11 cellular contexts compared by ENCODE assay signal in the genomic region with DNA sequence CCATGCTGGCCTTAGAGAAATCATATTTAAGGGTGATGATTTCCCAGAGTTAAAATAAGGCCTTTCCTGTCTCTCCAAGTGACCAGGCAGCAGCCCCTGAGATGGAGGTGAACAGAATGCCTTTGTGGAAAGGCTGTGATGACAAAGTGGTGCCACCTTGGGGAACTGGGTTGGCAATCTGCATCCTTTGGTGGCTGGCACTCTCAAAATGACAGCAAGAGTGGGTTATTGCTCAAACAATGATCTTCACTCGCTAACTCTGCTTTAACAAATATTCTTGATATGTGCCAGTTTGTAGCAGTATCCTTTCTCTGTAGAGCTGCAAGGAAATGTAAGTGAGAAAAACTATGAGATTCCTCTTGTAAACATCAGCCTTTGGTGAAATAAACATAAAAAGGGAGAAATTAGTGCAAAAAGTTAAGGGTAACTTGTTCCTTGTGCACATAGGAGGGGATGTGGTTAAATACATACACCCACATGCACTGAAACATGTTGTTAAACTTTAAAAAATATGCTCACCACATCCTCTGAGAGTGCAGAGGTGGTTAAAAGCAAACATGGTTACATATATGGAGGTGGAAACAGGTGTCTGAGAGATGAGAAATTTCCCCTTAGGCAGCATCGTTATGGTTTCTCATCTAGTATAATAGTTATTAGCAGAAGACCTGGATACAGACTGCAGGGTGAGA.
DNase-seq lines count a peak whose midpoint lies in the region; ATAC-seq, FAIRE-seq and TF ChIP-seq lines count a peak whose summit lies in the region.
"Had no signal": no experiment of that assay in that cellular context is flagged by ENCODE, and none has a peak within 500 bp of the region (broad histone marks: within the 10 kb centered on the region; RNA-seq: fewer than 3 reads in every experiment).

No MANE protein-coding gene starts in this region.

- BruUV-seq in GM12878 (replicated peaks; lab: Mats Ljungman, UMichigan): no TSS peak

- POLR2A ChIA-PET in GM12878 (lab: Charles Lee): no interaction called here

- H3K79me2 ChIP-seq in GM12878 (ENCODE audit: control insufficient read depth, insufficient read depth, low read length) (no peaks in the 10 kb centered on the region), GM23248 (ENCODE audit: insufficient read depth) (no peaks in the 10 kb centered on the region)

- in situ Hi-C loops in GM12878 (cut with MboI) (no loop called here), GM23248 (cut with MboI) (no loop called here)

- no peaks in the 10 kb centered on the region for H3F3A ChIP-seq in GM23248 (ENCODE audit: insufficient read depth)

- DNase-seq in GM12878 (ENCODE audit: low read depth, low spot score): peak; percentile 17
- DNase-seq in hepatic stellate cell (ENCODE audit: low spot score): no peak
- DNase-seq in islet precursor cell: no peak
- no peak for DNase-seq in upper lobe of right lung
- DNase-seq in GM23248: no peak
- DNase-seq: occipital lobe had no signal

- H3K27ac ChIP-seq in GM12878 (ENCODE audit: control insufficient read depth, insufficient read depth): 0 out of 2 replicates have a peak overlapping the region, but pooled peaks have one; percentile 24
- no peak overlapping the region for H3K27ac ChIP-seq in upper lobe of right lung
- H3K27ac ChIP-seq in GM23248: no peak overlapping the region
- H3K27ac ChIP-seq: cardiac muscle cell, epithelial cell of prostate had no signal

- H3K9me2 ChIP-seq in GM23248 (ENCODE audit: insufficient read depth): no peaks in the 10 kb centered on the region

- H3K27me3 ChIP-seq in GM12878 (replicated peaks in 1 of 2; ENCODE audit: control insufficient read depth in 2 of 2, insufficient read depth in 2 of 2, low read length in 1 of 2) (no peaks in the 10 kb centered on the region), upper lobe of right lung (no peaks in the 10 kb centered on the region), GM23248 (replicated peaks; ENCODE audit: insufficient read depth) (no peaks in the 10 kb centered on the region)
- H3K27me3 ChIP-seq: cardiac muscle cell had no signal

- H3K9me3 ChIP-seq in GM12878 (replicated peaks; ENCODE audit: control insufficient read depth, insufficient read depth, low read length): no peaks in the 10 kb centered on the region
- no peaks in the 10 kb centered on the region for H3K9me3 ChIP-seq in upper lobe of right lung
- H3K9me3 ChIP-seq in GM23248 (ENCODE audit: low read depth): peaks cover 4% of the 10 kb centered on the region

- TF ChIP-seq CTCF in GM12878 (IDR thresholded peaks at IDR 0.05 in 2 of 3, conservative IDR thresholded peaks at IDR 0.05 in 1 of 3; ENCODE audit: control insufficient read depth in 2 of 3, extremely low read depth in 1 of 3, insufficient read depth in 1 of 3, low read depth in 3 of 3, low read length in 3 of 3) (no peak), upper lobe of right lung (IDR thresholded peaks at IDR 0.05) (no peak)

- peak; percentile 60 to 76; a peak in 3 of 4 replicates for TF ChIP-seq EP300 in GM12878 (IDR thresholded peaks at IDR 0.05; ENCODE audit: borderline replicate concordance in 1 of 2, control insufficient read depth in 1 of 2, low read depth in 2 of 2, low read length in 2 of 2)

- 0% methylated on average over 2 of the region's 2 CpGs for WGBS in GM12878 (ENCODE audit: insufficient coverage, insufficient replicate concordance, low lambda C conversion rate, missing lambda C conversion rate)
- WGBS in GM23248 (ENCODE audit: low coverage in 1 of 2, low lambda C conversion rate in 2 of 2, missing lambda C conversion rate in 2 of 2), 2 experiments: 31 to 39% methylated on average over 2 of the region's 2 CpGs

- H4K20me1 ChIP-seq in GM12878 (ENCODE audit: control insufficient read depth, insufficient read depth): no peaks in the 10 kb centered on the region
- no peaks in the 10 kb centered on the region for H4K20me1 ChIP-seq in GM23248 (ENCODE audit: insufficient read depth)

- TF ChIP-seq RAD21 in GM12878 (IDR thresholded peaks at IDR 0.05; ENCODE audit: insufficient read depth, low read depth, low read length): no peak

- SMC1A ChIA-PET in GM12878 (lab: Charles Lee; ENCODE audit: uncharacterized antibody, unreplicated experiment): interaction anchor here (0.6 to 3.1 kb wide), 4 partner anchors 9 to 204 kb away, joined by 3 to 8 read pairs (median 4); no protein-coding TSS in a partner anchor

- H3K4me3 ChIP-seq in GM12878 (no peak overlapping the region), upper lobe of right lung (no peak overlapping the region), GM23248 (no peak overlapping the region)
- H3K4me3 ChIP-seq: cardiac muscle cell had no signal

- H2AFZ ChIP-seq in GM12878 (ENCODE audit: control insufficient read depth, low read depth, low read length): no peak overlapping the region
- H2AFZ ChIP-seq in GM23248: no peak overlapping the region

- ATAC-seq in GM18909 (IDR thresholded peaks at IDR 0.05; ENCODE audit: poor library complexity, unreplicated experiment) (peak; percentile 99), GM21528 (IDR thresholded peaks at IDR 0.05; ENCODE audit: low FRiP score, unreplicated experiment) (peak; percentile 93), HG03064 (IDR thresholded peaks at IDR 0.05; ENCODE audit: low read depth, unreplicated experiment) (peak; percentile 94), GM12878 (peak; percentile 96), upper lobe of right lung (no peak)

- H3K9ac ChIP-seq in GM12878 (ENCODE audit: control insufficient read depth, insufficient read depth, low read length): no peak overlapping the region
- H3K9ac ChIP-seq in GM23248: no peak overlapping the region

- CTCF ChIA-PET in GM12878 (lab: Yijun Ruan, JAX): interaction anchor here (0.7 kb wide), 1 partner anchor 734 kb away, joined by 3 read pairs; no protein-coding TSS in a partner anchor

- H3K4me1 ChIP-seq in GM12878 (ENCODE audit: control insufficient read depth, insufficient read depth, low read length) (no peaks in the 10 kb centered on the region), upper lobe of right lung (no peaks in the 10 kb centered on the region), GM23248 (ENCODE audit: insufficient read depth) (no peaks in the 10 kb centered on the region)

- RAD21 ChIA-PET in GM12878 (lab: Charles Lee; ENCODE audit: unreplicated experiment): interaction anchor here (1.0 to 1.2 kb wide), 2 partner anchors 9 to 27 kb away, joined by 3 read pairs; no protein-coding TSS in a partner anchor

- H3K4me2 ChIP-seq in GM12878 (ENCODE audit: control insufficient read depth, insufficient read depth) (no peak overlapping the region), GM23248 (ENCODE audit: unreplicated experiment) (no peak overlapping the region)

- FAIRE-seq in GM12878 (lab: Jason Lieb, UNC): no peak

- H3K36me3 ChIP-seq in GM12878 (ENCODE audit: control insufficient read depth in 2 of 2, insufficient read depth in 2 of 2, low read length in 1 of 2) (no peaks in the 10 kb centered on the region), upper lobe of right lung (no peaks in the 10 kb centered on the region), GM23248 (ENCODE audit: low read depth) (no peaks in the 10 kb centered on the region)
- H3K36me3 ChIP-seq: cardiac muscle cell had no signal

- intact Hi-C loops in GM12878 (cut with micrococcal nuclease; ENCODE audit: unreplicated experiment): no loop called here
- intact Hi-C loops in upper lobe of right lung (cut with DNase I): no loop called here

- no peak for TF ChIP-seq POLR2A in GM12878 (IDR thresholded peaks at IDR 0.05; ENCODE audit: low read depth, low read length)

TF ChIP-seq in GM12878, 131 proteins besides CTCF, POLR2A, EP300 and RAD21 (continues in another document):
- TF ChIP-seq MEF2B (IDR thresholded peaks at IDR 0.05; ENCODE audit: partially characterized antibody, poor library complexity, severe bottlenecking) (peak; percentile 36), BHLHE40 (IDR thresholded peaks at IDR 0.05; ENCODE audit: borderline replicate concordance in 1 of 2, low read depth in 2 of 2, low read length in 1 of 2) (0 out of 4 replicates have a peak, but pooled peaks of 1 of the 2 experiments have one; percentile 14), IKZF2 (IDR thresholded peaks at IDR 0.05) (peak; percentile 35 to 49; a peak in 2 of 4 replicates), MTA2 (IDR thresholded peaks at IDR 0.05; ENCODE audit: low read depth) (peak; percentile 79), TBL1XR1 (IDR thresholded peaks at IDR 0.05; ENCODE audit: low read depth, low read length) (0 out of 2 replicates have a peak, but pooled peaks have one; percentile 14)
- TF ChIP-seq, protein P1, sequence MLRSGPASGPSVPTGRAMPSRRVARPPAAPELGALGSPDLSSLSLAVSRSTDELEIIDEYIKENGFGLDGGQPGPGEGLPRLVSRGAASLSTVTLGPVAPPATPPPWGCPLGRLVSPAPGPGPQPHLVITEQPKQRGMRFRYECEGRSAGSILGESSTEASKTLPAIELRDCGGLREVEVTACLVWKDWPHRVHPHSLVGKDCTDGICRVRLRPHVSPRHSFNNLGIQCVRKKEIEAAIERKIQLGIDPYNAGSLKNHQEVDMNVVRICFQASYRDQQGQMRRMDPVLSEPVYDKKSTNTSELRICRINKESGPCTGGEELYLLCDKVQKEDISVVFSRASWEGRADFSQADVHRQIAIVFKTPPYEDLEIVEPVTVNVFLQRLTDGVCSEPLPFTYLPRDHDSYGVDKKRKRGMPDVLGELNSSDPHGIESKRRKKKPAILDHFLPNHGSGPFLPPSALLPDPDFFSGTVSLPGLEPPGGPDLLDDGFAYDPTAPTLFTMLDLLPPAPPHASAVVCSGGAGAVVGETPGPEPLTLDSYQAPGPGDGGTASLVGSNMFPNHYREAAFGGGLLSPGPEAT (IDR thresholded peaks at IDR 0.05; ENCODE audit: low read depth): peak; percentile 49; the same call in 1 of the 2 replicates
- TF ChIP-seq, protein P2, sequence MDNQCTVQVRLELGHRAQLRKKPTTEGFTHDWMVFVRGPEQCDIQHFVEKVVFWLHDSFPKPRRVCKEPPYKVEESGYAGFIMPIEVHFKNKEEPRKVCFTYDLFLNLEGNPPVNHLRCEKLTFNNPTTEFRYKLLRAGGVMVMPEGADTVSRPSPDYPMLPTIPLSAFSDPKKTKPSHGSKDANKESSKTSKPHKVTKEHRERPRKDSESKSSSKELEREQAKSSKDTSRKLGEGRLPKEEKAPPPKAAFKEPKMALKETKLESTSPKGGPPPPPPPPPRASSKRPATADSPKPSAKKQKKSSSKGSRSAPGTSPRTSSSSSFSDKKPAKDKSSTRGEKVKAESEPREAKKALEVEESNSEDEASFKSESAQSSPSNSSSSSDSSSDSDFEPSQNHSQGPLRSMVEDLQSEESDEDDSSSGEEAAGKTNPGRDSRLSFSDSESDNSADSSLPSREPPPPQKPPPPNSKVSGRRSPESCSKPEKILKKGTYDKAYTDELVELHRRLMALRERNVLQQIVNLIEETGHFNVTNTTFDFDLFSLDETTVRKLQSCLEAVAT (IDR thresholded peaks at IDR 0.05): peak; percentile 73
